Comparison of ENCODE assay signal across 1 cellular context in the genomic region with DNA sequence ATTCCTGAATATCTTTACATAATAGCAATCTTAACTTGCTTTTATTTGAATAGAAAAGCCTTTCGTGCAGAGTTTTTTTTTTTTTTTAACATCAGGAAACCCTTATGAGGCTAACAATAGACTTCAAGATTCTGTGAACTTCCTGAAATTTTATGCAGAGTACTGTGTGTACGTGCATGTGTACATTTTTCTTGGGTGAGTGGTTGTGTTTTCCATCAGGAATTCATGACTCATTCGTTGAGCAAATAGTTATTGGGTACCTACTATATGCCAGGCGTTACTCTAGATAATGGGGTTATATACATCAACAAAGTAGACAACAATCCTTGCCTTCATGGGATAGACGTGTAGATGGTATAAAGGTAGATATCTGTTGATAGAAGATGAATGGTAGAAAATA.
TF ChIP-seq lines count a peak whose summit lies in the region.

No MANE protein-coding gene starts in this region.

TF ChIP-seq in HepG2, 621 proteins besides CTCF, POLR2A, EP300 and RAD21 (continued from another document and continues in another):
- TF ChIP-seq SOX13 (IDR thresholded peaks at IDR 0.05) (no peak), SOX13 (CRISPR knock-in tag; conservative IDR thresholded peaks at IDR 0.05 in 1 of 2, IDR thresholded peaks at IDR 0.05 in 1 of 2) (peak in 1 of 2 experiments; percentile 84; a peak in 1 of 4 replicates), ZNF234 (CRISPR knock-in tag; conservative IDR thresholded peaks at IDR 0.05) (no peak), BORCS8-MEF2B (CRISPR knock-in tag; IDR thresholded peaks at IDR 0.05) (no peak), MEIS1 (CRISPR knock-in tag; IDR thresholded peaks at IDR 0.05; ENCODE audit: borderline replicate concordance) (no peak), ATF1 (CRISPR knock-in tag; IDR thresholded peaks at IDR 0.05) (peak; percentile 38; the same call in 1 of the 2 replicates), ZNF589 (CRISPR knock-in tag; conservative IDR thresholded peaks at IDR 0.05) (no peak), BCL6 (CRISPR knock-in tag; IDR thresholded peaks at IDR 0.05) (0 out of 2 replicates have a peak, but pooled peaks have one; percentile 17), FOXO1 (CRISPR knock-in tag; IDR thresholded peaks at IDR 0.05) (peak; percentile 73; the same call in 1 of the 2 replicates), TOPORS (CRISPR knock-in tag; IDR thresholded peaks at IDR 0.05) (no peak), CREB1 (IDR thresholded peaks at IDR 0.05) (no peak), CREB1 (CRISPR knock-in tag; IDR thresholded peaks at IDR 0.05) (peak; percentile 68; the same call in 1 of the 2 replicates), ZBTB1 (CRISPR knock-in tag; IDR thresholded peaks at IDR 0.05; ENCODE audit: borderline replicate concordance) (no peak), WIZ (CRISPR knock-in tag; IDR thresholded peaks at IDR 0.05) (no peak), DMAP1 (CRISPR knock-in tag; IDR thresholded peaks at IDR 0.05) (0 out of 2 replicates have a peak, but pooled peaks have one; percentile 39), RORA (CRISPR knock-in tag; IDR thresholded peaks at IDR 0.05) (no peak), SKI (IDR thresholded peaks at IDR 0.05; ENCODE audit: partially characterized antibody) (peak; percentile 15), ZFP36L2 (CRISPR knock-in tag; IDR thresholded peaks at IDR 0.05) (no peak), GATAD2A (CRISPR knock-in tag; IDR thresholded peaks at IDR 0.05) (peak; percentile 80), DPF2 (CRISPR knock-in tag; IDR thresholded peaks at IDR 0.05; ENCODE audit: borderline replicate concordance, low read depth) (0 out of 2 replicates have a peak, but pooled peaks have one; percentile 39), RCOR2 (CRISPR knock-in tag; IDR thresholded peaks at IDR 0.05) (peak; percentile 70; the same call in 1 of the 2 replicates), SOX5 (CRISPR knock-in tag; IDR thresholded peaks at IDR 0.05; ENCODE audit: borderline replicate concordance) (peak; percentile 91), POGZ (CRISPR knock-in tag; IDR thresholded peaks at IDR 0.05) (peak; percentile 41; the same call in 1 of the 2 replicates), ZNF124 (CRISPR knock-in tag; IDR thresholded peaks at IDR 0.05) (no peak), SRSF9 (IDR thresholded peaks at IDR 0.05; ENCODE audit: borderline replicate concordance, insufficient read depth, low read depth, low read length, poor library complexity, severe bottlenecking) (no peak), GLI4 (CRISPR knock-in tag; IDR thresholded peaks at IDR 0.05; ENCODE audit: borderline replicate concordance) (no peak), FOXM1 (CRISPR knock-in tag; IDR thresholded peaks at IDR 0.05) (no peak), ZNF207 (IDR thresholded peaks at IDR 0.05; ENCODE audit: borderline replicate concordance) (no peak), FOSL2 (CRISPR knock-in tag; IDR thresholded peaks at IDR 0.05) (peak; percentile 95), FOSL1 (CRISPR knock-in tag; IDR thresholded peaks at IDR 0.05; ENCODE audit: borderline replicate concordance) (peak; percentile 95), SMAD1 (CRISPR knock-in tag; IDR thresholded peaks at IDR 0.05; ENCODE audit: borderline replicate concordance, low read depth) (no peak), FLYWCH1 (CRISPR knock-in tag; IDR thresholded peaks at IDR 0.05) (no peak), ZNF335 (CRISPR knock-in tag; IDR thresholded peaks at IDR 0.05) (peak; percentile 34; the same call in 1 of the 2 replicates), ZNF468 (CRISPR knock-in tag; IDR thresholded peaks at IDR 0.05) (no peak), ZNF713 (CRISPR knock-in tag; IDR thresholded peaks at IDR 0.05) (no peak), POLR2AphosphoS2 (IDR thresholded peaks at IDR 0.05; ENCODE audit: low read depth, low read length) (no peak), ZNF331 (CRISPR knock-in tag; IDR thresholded peaks at IDR 0.05) (0 out of 2 replicates have a peak, but pooled peaks have one; percentile 23), ZMYM3 (CRISPR knock-in tag; IDR thresholded peaks at IDR 0.05) (no peak), ZNF431 (CRISPR knock-in tag; IDR thresholded peaks at IDR 0.05; ENCODE audit: borderline replicate concordance, low read depth) (no peak), SRY (CRISPR knock-in tag; IDR thresholded peaks at IDR 0.05) (no peak), NCOA2 (CRISPR knock-in tag; IDR thresholded peaks at IDR 0.05) (peak; percentile 59), ARNT (IDR thresholded peaks at IDR 0.05) (no peak), MAZ (IDR thresholded peaks at IDR 0.05; ENCODE audit: borderline replicate concordance, low read depth, low read length) (no peak), MAZ (CRISPR knock-in tag; IDR thresholded peaks at IDR 0.05; ENCODE audit: low read depth) (no peak), ZNF484 (CRISPR knock-in tag; IDR thresholded peaks at IDR 0.05; ENCODE audit: borderline replicate concordance, low read depth) (no peak), ZNF614 (CRISPR knock-in tag; IDR thresholded peaks at IDR 0.05; ENCODE audit: borderline replicate concordance) (0 out of 2 replicates have a peak, but pooled peaks have one; percentile 31), ZNF782 (CRISPR knock-in tag; IDR thresholded peaks at IDR 0.05; ENCODE audit: borderline replicate concordance) (no peak), MTA1 (CRISPR knock-in tag; IDR thresholded peaks at IDR 0.05; ENCODE audit: borderline replicate concordance) (no peak), NFIB (CRISPR knock-in tag; IDR thresholded peaks at IDR 0.05; ENCODE audit: borderline replicate concordance) (no peak), ZNF292 (CRISPR knock-in tag; IDR thresholded peaks at IDR 0.05; ENCODE audit: borderline replicate concordance, low read depth) (no peak), SAFB2 (CRISPR knock-in tag; IDR thresholded peaks at IDR 0.05; ENCODE audit: borderline replicate concordance, low read depth) (no peak), PHB2 (IDR thresholded peaks at IDR 0.05; ENCODE audit: partially characterized antibody) (no peak), ZNF660 (CRISPR knock-in tag; IDR thresholded peaks at IDR 0.05; ENCODE audit: borderline replicate concordance, low read depth) (no peak), HIVEP1 (CRISPR knock-in tag; IDR thresholded peaks at IDR 0.05) (no peak), ZNF567 (CRISPR knock-in tag; IDR thresholded peaks at IDR 0.05; ENCODE audit: borderline replicate concordance) (no peak), ZNF224 (CRISPR knock-in tag; IDR thresholded peaks at IDR 0.05) (no peak)
- TF ChIP-seq, protein P1, sequence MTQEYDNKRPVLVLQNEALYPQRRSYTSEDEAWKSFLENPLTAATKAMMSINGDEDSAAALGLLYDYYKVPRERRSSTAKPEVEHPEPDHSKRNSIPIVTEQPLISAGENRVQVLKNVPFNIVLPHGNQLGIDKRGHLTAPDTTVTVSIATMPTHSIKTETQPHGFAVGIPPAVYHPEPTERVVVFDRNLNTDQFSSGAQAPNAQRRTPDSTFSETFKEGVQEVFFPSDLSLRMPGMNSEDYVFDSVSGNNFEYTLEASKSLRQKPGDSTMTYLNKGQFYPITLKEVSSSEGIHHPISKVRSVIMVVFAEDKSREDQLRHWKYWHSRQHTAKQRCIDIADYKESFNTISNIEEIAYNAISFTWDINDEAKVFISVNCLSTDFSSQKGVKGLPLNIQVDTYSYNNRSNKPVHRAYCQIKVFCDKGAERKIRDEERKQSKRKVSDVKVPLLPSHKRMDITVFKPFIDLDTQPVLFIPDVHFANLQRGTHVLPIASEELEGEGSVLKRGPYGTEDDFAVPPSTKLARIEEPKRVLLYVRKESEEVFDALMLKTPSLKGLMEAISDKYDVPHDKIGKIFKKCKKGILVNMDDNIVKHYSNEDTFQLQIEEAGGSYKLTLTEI (CRISPR knock-in tag; conservative IDR thresholded peaks at IDR 0.05) = no peak
- TF ChIP-seq, protein P2, sequence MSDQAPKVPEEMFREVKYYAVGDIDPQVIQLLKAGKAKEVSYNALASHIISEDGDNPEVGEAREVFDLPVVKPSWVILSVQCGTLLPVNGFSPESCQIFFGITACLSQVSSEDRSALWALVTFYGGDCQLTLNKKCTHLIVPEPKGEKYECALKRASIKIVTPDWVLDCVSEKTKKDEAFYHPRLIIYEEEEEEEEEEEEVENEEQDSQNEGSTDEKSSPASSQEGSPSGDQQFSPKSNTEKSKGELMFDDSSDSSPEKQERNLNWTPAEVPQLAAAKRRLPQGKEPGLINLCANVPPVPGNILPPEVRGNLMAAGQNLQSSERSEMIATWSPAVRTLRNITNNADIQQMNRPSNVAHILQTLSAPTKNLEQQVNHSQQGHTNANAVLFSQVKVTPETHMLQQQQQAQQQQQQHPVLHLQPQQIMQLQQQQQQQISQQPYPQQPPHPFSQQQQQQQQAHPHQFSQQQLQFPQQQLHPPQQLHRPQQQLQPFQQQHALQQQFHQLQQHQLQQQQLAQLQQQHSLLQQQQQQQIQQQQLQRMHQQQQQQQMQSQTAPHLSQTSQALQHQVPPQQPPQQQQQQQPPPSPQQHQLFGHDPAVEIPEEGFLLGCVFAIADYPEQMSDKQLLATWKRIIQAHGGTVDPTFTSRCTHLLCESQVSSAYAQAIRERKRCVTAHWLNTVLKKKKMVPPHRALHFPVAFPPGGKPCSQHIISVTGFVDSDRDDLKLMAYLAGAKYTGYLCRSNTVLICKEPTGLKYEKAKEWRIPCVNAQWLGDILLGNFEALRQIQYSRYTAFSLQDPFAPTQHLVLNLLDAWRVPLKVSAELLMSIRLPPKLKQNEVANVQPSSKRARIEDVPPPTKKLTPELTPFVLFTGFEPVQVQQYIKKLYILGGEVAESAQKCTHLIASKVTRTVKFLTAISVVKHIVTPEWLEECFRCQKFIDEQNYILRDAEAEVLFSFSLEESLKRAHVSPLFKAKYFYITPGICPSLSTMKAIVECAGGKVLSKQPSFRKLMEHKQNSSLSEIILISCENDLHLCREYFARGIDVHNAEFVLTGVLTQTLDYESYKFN (CRISPR knock-in tag; conservative IDR thresholded peaks at IDR 0.05) = peak; percentile 62
- TF ChIP-seq, protein P3, sequence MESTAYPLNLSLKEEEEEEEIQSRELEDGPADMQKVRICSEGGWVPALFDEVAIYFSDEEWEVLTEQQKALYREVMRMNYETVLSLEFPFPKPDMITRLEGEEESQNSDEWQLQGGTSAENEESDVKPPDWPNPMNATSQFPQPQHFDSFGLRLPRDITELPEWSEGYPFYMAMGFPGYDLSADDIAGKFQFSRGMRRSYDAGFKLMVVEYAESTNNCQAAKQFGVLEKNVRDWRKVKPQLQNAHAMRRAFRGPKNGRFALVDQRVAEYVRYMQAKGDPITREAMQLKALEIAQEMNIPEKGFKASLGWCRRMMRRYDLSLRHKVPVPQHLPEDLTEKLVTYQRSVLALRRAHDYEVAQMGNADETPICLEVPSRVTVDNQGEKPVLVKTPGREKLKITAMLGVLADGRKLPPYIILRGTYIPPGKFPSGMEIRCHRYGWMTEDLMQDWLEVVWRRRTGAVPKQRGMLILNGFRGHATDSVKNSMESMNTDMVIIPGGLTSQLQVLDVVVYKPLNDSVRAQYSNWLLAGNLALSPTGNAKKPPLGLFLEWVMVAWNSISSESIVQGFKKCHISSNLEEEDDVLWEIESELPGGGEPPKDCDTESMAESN (CRISPR knock-in tag; conservative IDR thresholded peaks at IDR 0.05) = no peak
- TF ChIP-seq, protein P4, sequence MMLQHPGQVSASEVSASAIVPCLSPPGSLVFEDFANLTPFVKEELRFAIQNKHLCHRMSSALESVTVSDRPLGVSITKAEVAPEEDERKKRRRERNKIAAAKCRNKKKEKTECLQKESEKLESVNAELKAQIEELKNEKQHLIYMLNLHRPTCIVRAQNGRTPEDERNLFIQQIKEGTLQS (CRISPR knock-in tag; IDR thresholded peaks at IDR 0.05) = peak; percentile 92
- TF ChIP-seq, protein P5, sequence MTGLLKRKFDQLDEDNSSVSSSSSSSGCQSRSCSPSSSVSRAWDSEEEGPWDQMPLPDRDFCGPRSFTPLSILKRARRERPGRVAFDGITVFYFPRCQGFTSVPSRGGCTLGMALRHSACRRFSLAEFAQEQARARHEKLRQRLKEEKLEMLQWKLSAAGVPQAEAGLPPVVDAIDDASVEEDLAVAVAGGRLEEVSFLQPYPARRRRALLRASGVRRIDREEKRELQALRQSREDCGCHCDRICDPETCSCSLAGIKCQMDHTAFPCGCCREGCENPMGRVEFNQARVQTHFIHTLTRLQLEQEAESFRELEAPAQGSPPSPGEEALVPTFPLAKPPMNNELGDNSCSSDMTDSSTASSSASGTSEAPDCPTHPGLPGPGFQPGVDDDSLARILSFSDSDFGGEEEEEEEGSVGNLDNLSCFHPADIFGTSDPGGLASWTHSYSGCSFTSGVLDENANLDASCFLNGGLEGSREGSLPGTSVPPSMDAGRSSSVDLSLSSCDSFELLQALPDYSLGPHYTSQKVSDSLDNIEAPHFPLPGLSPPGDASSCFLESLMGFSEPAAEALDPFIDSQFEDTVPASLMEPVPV (CRISPR knock-in tag; IDR thresholded peaks at IDR 0.05) = no peak
- TF ChIP-seq, protein P6, sequence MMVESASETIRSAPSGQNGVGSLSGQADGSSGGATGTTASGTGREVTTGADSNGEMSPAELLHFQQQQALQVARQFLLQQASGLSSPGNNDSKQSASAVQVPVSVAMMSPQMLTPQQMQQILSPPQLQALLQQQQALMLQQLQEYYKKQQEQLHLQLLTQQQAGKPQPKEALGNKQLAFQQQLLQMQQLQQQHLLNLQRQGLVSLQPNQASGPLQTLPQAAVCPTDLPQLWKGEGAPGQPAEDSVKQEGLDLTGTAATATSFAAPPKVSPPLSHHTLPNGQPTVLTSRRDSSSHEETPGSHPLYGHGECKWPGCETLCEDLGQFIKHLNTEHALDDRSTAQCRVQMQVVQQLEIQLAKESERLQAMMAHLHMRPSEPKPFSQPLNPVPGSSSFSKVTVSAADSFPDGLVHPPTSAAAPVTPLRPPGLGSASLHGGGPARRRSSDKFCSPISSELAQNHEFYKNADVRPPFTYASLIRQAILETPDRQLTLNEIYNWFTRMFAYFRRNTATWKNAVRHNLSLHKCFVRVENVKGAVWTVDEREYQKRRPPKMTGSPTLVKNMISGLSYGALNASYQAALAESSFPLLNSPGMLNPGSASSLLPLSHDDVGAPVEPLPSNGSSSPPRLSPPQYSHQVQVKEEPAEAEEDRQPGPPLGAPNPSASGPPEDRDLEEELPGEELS (CRISPR knock-in tag; IDR thresholded peaks at IDR 0.05) = peak; percentile 77
- TF ChIP-seq, protein P7, sequence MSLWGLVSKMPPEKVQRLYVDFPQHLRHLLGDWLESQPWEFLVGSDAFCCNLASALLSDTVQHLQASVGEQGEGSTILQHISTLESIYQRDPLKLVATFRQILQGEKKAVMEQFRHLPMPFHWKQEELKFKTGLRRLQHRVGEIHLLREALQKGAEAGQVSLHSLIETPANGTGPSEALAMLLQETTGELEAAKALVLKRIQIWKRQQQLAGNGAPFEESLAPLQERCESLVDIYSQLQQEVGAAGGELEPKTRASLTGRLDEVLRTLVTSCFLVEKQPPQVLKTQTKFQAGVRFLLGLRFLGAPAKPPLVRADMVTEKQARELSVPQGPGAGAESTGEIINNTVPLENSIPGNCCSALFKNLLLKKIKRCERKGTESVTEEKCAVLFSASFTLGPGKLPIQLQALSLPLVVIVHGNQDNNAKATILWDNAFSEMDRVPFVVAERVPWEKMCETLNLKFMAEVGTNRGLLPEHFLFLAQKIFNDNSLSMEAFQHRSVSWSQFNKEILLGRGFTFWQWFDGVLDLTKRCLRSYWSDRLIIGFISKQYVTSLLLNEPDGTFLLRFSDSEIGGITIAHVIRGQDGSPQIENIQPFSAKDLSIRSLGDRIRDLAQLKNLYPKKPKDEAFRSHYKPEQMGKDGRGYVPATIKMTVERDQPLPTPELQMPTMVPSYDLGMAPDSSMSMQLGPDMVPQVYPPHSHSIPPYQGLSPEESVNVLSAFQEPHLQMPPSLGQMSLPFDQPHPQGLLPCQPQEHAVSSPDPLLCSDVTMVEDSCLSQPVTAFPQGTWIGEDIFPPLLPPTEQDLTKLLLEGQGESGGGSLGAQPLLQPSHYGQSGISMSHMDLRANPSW (CRISPR knock-in tag; IDR thresholded peaks at IDR 0.05; ENCODE audit: borderline replicate concordance) = no peak
